12 cellular contexts compared by ENCODE assay signal in genomic region chr15:89772933-89773583, GRCh38. TPM values are rescaled to one million over a fixed set of nuclear protein-coding genes. Genes with fewer than 3 reads are reported as not detected.
DNase-seq lines count a peak whose midpoint lies in the region; ATAC-seq and TF ChIP-seq lines count a peak whose summit lies in the region.
"Had no signal": no experiment of that assay in that cellular context is flagged by ENCODE, and none has a peak within 500 bp of the region (broad histone marks: within the 10 kb centered on the region; RNA-seq: fewer than 3 reads in every experiment).

No MANE protein-coding gene starts in this region.

- POLR2A ChIA-PET in AG04450 (lab: Yijun Ruan, JAX) (interaction anchor here (0.6 kb wide), 1 partner anchor 415 kb away, joined by 3 read pairs; no protein-coding TSS in a partner anchor), SK-N-SH (lab: Yijun Ruan, JAX) (no interaction called here)

- H3K36me3 ChIP-seq in GM23338 (ENCODE audit: insufficient read depth) (no peaks in the 10 kb centered on the region), SK-N-SH (replicated peaks in 1 of 2; ENCODE audit: control insufficient read depth in 1 of 2, insufficient read depth in 2 of 2, low read length in 1 of 2) (no peaks in the 10 kb centered on the region)

- TF ChIP-seq CTCF in AG04450 (IDR thresholded peaks at IDR 0.05; ENCODE audit: low read depth, low read length) (peak; percentile 46), GM23338 (conservative IDR thresholded peaks at IDR 0.05; ENCODE audit: low read depth in 2 of 2) (peak in 1 of 2 experiments; percentile 35; a peak in 1 of 4 replicates), SK-N-SH (IDR thresholded peaks at IDR 0.05) (peak; percentile 50), foreskin fibroblast (IDR thresholded peaks at IDR 0.05; ENCODE audit: low read depth, low read length) (peak; percentile 10)

- intact Hi-C loops in right cardiac atrium (cut with DNase I) = no loop called here

- H3K9ac ChIP-seq in SK-N-SH = no peak overlapping the region

- peak overlapping the region; percentile 11 for H3K27ac ChIP-seq in AG04450 (ENCODE audit: low read depth, low read length)
- no peak overlapping the region for H3K27ac ChIP-seq in GM23338 (ENCODE audit: low read depth)
- peak overlapping the region in 1 of 2 experiments; percentile 48; a peak in 1 of 4 replicates for H3K27ac ChIP-seq in SK-N-SH (ENCODE audit: low read depth in 2 of 2, low read length in 1 of 2)
- no peak overlapping the region for H3K27ac ChIP-seq in right cardiac atrium (ENCODE audit: low read length)

- no peak overlapping the region for H2AFZ ChIP-seq in GM23338
- no peak overlapping the region for H2AFZ ChIP-seq in SK-N-SH (ENCODE audit: low read depth)

- H3K4me1 Mint-ChIP-seq in GM23338 = no peaks in the 10 kb centered on the region; the same call in 2 of the 3 replicates
- H3K4me1 Mint-ChIP-seq: activated T-helper 17 cell treated with anti-CD3 and anti-CD28 coated beads, Interleukin-2, amount 50 U/mL, for 72 hours had no signal

- ATAC-seq in GM23338 = no peak
- no peak for ATAC-seq in HG02981 (IDR thresholded peaks at IDR 0.05; ENCODE audit: unreplicated experiment)
- no peak for ATAC-seq in right cardiac atrium
- ATAC-seq in HG02852 (IDR thresholded peaks at IDR 0.05; ENCODE audit: unreplicated experiment) = no peak
- ATAC-seq: activated T-helper 17 cell treated with anti-CD3 and anti-CD28 coated beads, Interleukin-2, amount 50 U/mL, for 72 hours had no signal

- no peaks in the 10 kb centered on the region; the same call in 1 of the 2 replicates for H3K9me3 ChIP-seq in AG04450 (ENCODE audit: control insufficient read depth, insufficient read depth, low read length)
- no peaks in the 10 kb centered on the region for H3K9me3 ChIP-seq in SK-N-SH
- H3K9me3 ChIP-seq in right cardiac atrium (ENCODE audit: control insufficient read depth, low read length) = no peaks in the 10 kb centered on the region

- H3K9me2 ChIP-seq in GM23338 (ENCODE audit: insufficient read depth) (no peaks in the 10 kb centered on the region), SK-N-SH (no peaks in the 10 kb centered on the region)

- 63% methylated on average over 3 of the region's 3 CpGs for WGBS in SK-N-SH (ENCODE audit: low lambda C conversion rate)
- 69% methylated on average over 3 of the region's 3 CpGs for WGBS in right cardiac atrium

- no peak overlapping the region for H3K27ac Mint-ChIP-seq in GM23338
- H3K27ac Mint-ChIP-seq: activated T-helper 17 cell treated with anti-CD3 and anti-CD28 coated beads, Interleukin-2, amount 50 U/mL, for 72 hours; naive thymus-derived CD8-positive, alpha-beta T cell had no signal

- H3K4me3 ChIP-seq in AG04450 (ENCODE audit: low read depth, low read length) (no peak overlapping the region), GM23338 (no peak overlapping the region), SK-N-SH (ENCODE audit: low read depth in 2 of 2, low read length in 1 of 2) (no peak overlapping the region), foreskin fibroblast (ENCODE audit: low read depth in 1 of 2, low read length in 2 of 2) (no peak overlapping the region), right cardiac atrium (ENCODE audit: low read length) (no peak overlapping the region)

- no peaks in the 10 kb centered on the region for H3K36me3 Mint-ChIP-seq in GM23338 (ENCODE audit: low read depth)
- H3K36me3 Mint-ChIP-seq: naive thymus-derived CD8-positive, alpha-beta T cell had no signal

- H3K4me1 ChIP-seq in GM23338 (ENCODE audit: insufficient read depth) (peaks cover 3% of the 10 kb centered on the region; the same call in 1 of the 2 replicates), SK-N-SH (ENCODE audit: control insufficient read depth in 1 of 2, insufficient read depth in 2 of 2, low read depth in 1 of 2, low read length in 1 of 2) (peaks cover 6 to 15% of the 10 kb centered on the region in 2 experiments; a peak in 2 of 4 replicates), right cardiac atrium (ENCODE audit: control insufficient read depth, insufficient read depth, low read length) (no peaks in the 10 kb centered on the region)

- H4K20me1 ChIP-seq in GM23338 (replicated peaks; ENCODE audit: insufficient read depth) = no peaks in the 10 kb centered on the region
- H4K20me1 ChIP-seq in SK-N-SH (ENCODE audit: insufficient read depth) = no peaks in the 10 kb centered on the region

- no peak overlapping the region for H3K4me2 ChIP-seq in GM23338
- H3K4me2 ChIP-seq in SK-N-SH = no peak overlapping the region

- H3K4me3 Mint-ChIP-seq in GM23338 = no peak overlapping the region
- H3K4me3 Mint-ChIP-seq: activated T-helper 17 cell treated with anti-CD3 and anti-CD28 coated beads, Interleukin-2, amount 50 U/mL, for 72 hours; naive thymus-derived CD8-positive, alpha-beta T cell had no signal

- peaks cover 21% of the 10 kb centered on the region for H3K27me3 Mint-ChIP-seq in GM23338 (ENCODE audit: insufficient read depth, low read depth, poor library complexity)

- DNase-seq in AG04450 (ENCODE audit: low read depth, low spot score) = no peak
- peak; percentile 52 for DNase-seq in GM23338 (ENCODE audit: low spot score)
- peak; percentile 37 for DNase-seq in SK-N-SH
- DNase-seq in foreskin fibroblast = peak in 1 of 2 donors; percentile 60
- no peak for DNase-seq in right cardiac atrium
- DNase-seq in activated naive CD4-positive, alpha-beta T cell treated with anti-CD3 and anti-CD28 coated beads, Interleukin-2, amount 50 U/mL, for 16 hours = no peak
- DNase-seq: naive thymus-derived CD8-positive, alpha-beta T cell; NCI-H2107 had no signal

- H3K79me2 ChIP-seq in GM23338 (replicated peaks; ENCODE audit: insufficient read depth) = no peaks in the 10 kb centered on the region
- no peaks in the 10 kb centered on the region for H3K79me2 ChIP-seq in SK-N-SH (ENCODE audit: insufficient read depth)

- no peaks in the 10 kb centered on the region for H3K9me3 Mint-ChIP-seq in GM23338
- H3K9me3 Mint-ChIP-seq: activated T-helper 17 cell treated with anti-CD3 and anti-CD28 coated beads, Interleukin-2, amount 50 U/mL, for 72 hours; naive thymus-derived CD8-positive, alpha-beta T cell had no signal

- CTCF ChIA-PET in AG04450 (lab: Charles Lee) = interaction anchor here (0.9 to 6.9 kb wide), 5 partner anchors 13 to 115 kb away, joined by 3 to 58 read pairs (median 5); no protein-coding TSS in a partner anchor
- CTCF ChIA-PET in SK-N-SH (lab: Yijun Ruan, JAX) = interaction anchor here (0.7 to 7.6 kb wide), 7 partner anchors 11 to 102 kb away, joined by 3 to 61 read pairs (median 4); no protein-coding TSS in a partner anchor

- no peaks in the 10 kb centered on the region for H3K27me3 ChIP-seq in AG04450 (ENCODE audit: control insufficient read depth, insufficient read depth, low read length)
- peaks cover 30% of the 10 kb centered on the region for H3K27me3 ChIP-seq in GM23338 (ENCODE audit: insufficient read depth)
- no peaks in the 10 kb centered on the region for H3K27me3 ChIP-seq in SK-N-SH (ENCODE audit: insufficient read depth)
- no peaks in the 10 kb centered on the region for H3K27me3 ChIP-seq in right cardiac atrium (ENCODE audit: control insufficient read depth, insufficient read depth)

- no peaks in the 10 kb centered on the region for H3F3A ChIP-seq in GM23338 (replicated peaks; ENCODE audit: low read depth)
- peaks cover 10% of the 10 kb centered on the region for H3F3A ChIP-seq in SK-N-SH (replicated peaks; ENCODE audit: insufficient read depth)

- TF ChIP-seq EP300 in SK-N-SH (IDR thresholded peaks at IDR 0.05; ENCODE audit: borderline replicate concordance in 1 of 2, low read depth in 1 of 2, low read length in 1 of 2) = no peak

- TF ChIP-seq RAD21 in SK-N-SH (IDR thresholded peaks at IDR 0.05; ENCODE audit: low read length) = no peak

TF ChIP-seq in GM23338, 12 proteins besides CTCF, POLR2A, EP300 and RAD21 (continues in another document):
- TF ChIP-seq ZNF114 (CRISPR knock-in tag; IDR thresholded peaks at IDR 0.05) (no peak), ZNF331 (CRISPR knock-in tag; IDR thresholded peaks at IDR 0.05; ENCODE audit: low read depth) (no peak), POLR2AphosphoS5 (IDR thresholded peaks at IDR 0.05; ENCODE audit: low read depth) (no peak), NANOG (IDR thresholded peaks at IDR 0.05; ENCODE audit: borderline replicate concordance) (no peak), JUNB (IDR thresholded peaks at IDR 0.05; ENCODE audit: unreplicated experiment) (no peak)

TF ChIP-seq in SK-N-SH, 30 proteins besides CTCF, POLR2A, EP300 and RAD21 (continues in another document):
- no peak for TF ChIP-seq MAX (IDR thresholded peaks at IDR 0.05; ENCODE audit: low read depth)
- TF ChIP-seq SMC3 (IDR thresholded peaks at IDR 0.05; ENCODE audit: low read depth, low read length) = no peak
- TF ChIP-seq NRF1 (IDR thresholded peaks at IDR 0.05; ENCODE audit: low read depth, low read length) = no peak

RNA-seq across cellular contexts. Expression of gene MESP2, which starts 3.1 kb away (rescaled TPM):
- polyA plus RNA-seq in AG04450 (2011; rRNA removed) = 0.20 and 0.22 TPM in 2 replicates
- polyA minus RNA-seq in AG04450 (2011; rRNA and poly(A)+ RNA removed) = not detected in 2 replicates
- total RNA-seq in GM23338 (2014; rRNA removed; shearing (Covaris generic)) = 0.16 and 1.3 TPM in 2 replicates
- 0.24 and 0.68 TPM in 2 replicates for polyA plus RNA-seq in GM23338 (2016; fragmentation: Nextera tagmentation; extraction: Ambion mirVana)
- polyA plus RNA-seq in SK-N-SH (2012; rRNA removed) = 0.21 and 0.31 TPM in 2 replicates
- polyA plus RNA-seq in SK-N-SH (2012; cell fraction: cytosol; rRNA removed) = 0.14 and 0.43 TPM in 2 replicates
- polyA plus RNA-seq in SK-N-SH (2012; cell fraction: nucleus; rRNA removed) = 0.19 and 0.32 TPM in 2 replicates
- under 1 TPM in 3 of 4 donors, not detected in 1; 0.29 to 0.34 (median 0.29) TPM for total RNA-seq in right cardiac atrium
- 0.61 TPM for polyA plus RNA-seq in right cardiac atrium
- total RNA-seq: glomerular endothelial cell; naive thymus-derived CD8-positive, alpha-beta T cell had no signal
- polyA plus RNA-seq: naive thymus-derived CD8-positive, alpha-beta T cell had no signal

RNA-seq across cellular contexts. Expression of gene MESP1, which starts 22.0 kb away (rescaled TPM):
- polyA plus RNA-seq in AG04450 (2011; rRNA removed) = 0.17 and 0.30 TPM in 2 replicates
- polyA minus RNA-seq in AG04450 (2011; rRNA and poly(A)+ RNA removed) = not detected in 2 replicates
- total RNA-seq in GM23338 (2014; rRNA removed; shearing (Covaris generic)) = 0.21 TPM in 1 of 2 replicates, not detected in the other
- polyA plus RNA-seq in GM23338 (2016; fragmentation: Nextera tagmentation; extraction: Ambion mirVana) = 0.91 TPM in 1 of 2 replicates, not detected in the other
- polyA plus RNA-seq in SK-N-SH (2012; rRNA removed) = 0.52 and 0.74 TPM in 2 replicates
- 0.35 and 0.51 TPM in 2 replicates for polyA plus RNA-seq in SK-N-SH (2012; cell fraction: cytosol; rRNA removed)
- 0.32 and 0.90 TPM in 2 replicates for polyA plus RNA-seq in SK-N-SH (2012; cell fraction: nucleus; rRNA removed)
- total RNA-seq in right cardiac atrium = 1 to 10 TPM; 3.4 to 8.3 (median 7.7) TPM
- polyA plus RNA-seq in right cardiac atrium = 5.7 TPM

RNA-seq across cellular contexts. Expression of gene ANPEP, which starts 41.6 kb away (rescaled TPM):
- polyA plus RNA-seq in AG04450 (2011; rRNA removed) = 49.7 and 72.9 TPM in 2 replicates
- 55.2 and 79.5 TPM in 2 replicates for polyA minus RNA-seq in AG04450 (2011; rRNA and poly(A)+ RNA removed)
- 0.58 and 0.80 TPM in 2 replicates for total RNA-seq in GM23338 (2014; rRNA removed; shearing (Covaris generic))
- 0.87 and 1.8 TPM in 2 replicates for polyA plus RNA-seq in GM23338 (2016; fragmentation: Nextera tagmentation; extraction: Ambion mirVana)
- polyA plus RNA-seq in SK-N-SH (2012; rRNA removed) = 25.8 and 51.0 TPM in 2 replicates
- 16.3 and 22.6 TPM in 2 replicates for polyA plus RNA-seq in SK-N-SH (2012; cell fraction: cytosol; rRNA removed)
- 59.5 and 61.6 TPM in 2 replicates for polyA plus RNA-seq in SK-N-SH (2012; cell fraction: nucleus; rRNA removed)
- total RNA-seq in right cardiac atrium = 10 to 100 TPM in 3 of 4 donors, 1 to 10 TPM in 1; 8.9 to 16.3 (median 12.1) TPM
- polyA plus RNA-seq in right cardiac atrium = 8.8 TPM

Comparison
In these comparisons a context has a peak if more than half of its experiments do, and no peak if none do; other contexts are left out.
1. DNase-seq: peak in GM23338 (single experiment) and SK-N-SH (single experiment); none in AG04450 (single experiment), right cardiac atrium (0 of 3) and activated naive CD4-positive, alpha-beta T cell treated with anti-CD3 and anti-CD28 coated beads, Interleukin-2, amount 50 U/mL, for 16 hours (single experiment).